14 cellular contexts compared by ENCODE assay signal in genomic region chr1:212401838-212402582, GRCh38. TPM values are rescaled to one million over a fixed set of nuclear protein-coding genes. Genes with fewer than 3 reads are reported as not detected.
A peak's percentile ranks its signal among the peaks of the same experiment; 100 is the strongest.
DNase-seq lines count a peak whose midpoint lies in the region; ATAC-seq and TF ChIP-seq lines count a peak whose summit lies in the region.
"Had no signal": no experiment of that assay in that cellular context is flagged by ENCODE, and none has a peak within 500 bp of the region (broad histone marks: within the 10 kb centered on the region; RNA-seq: fewer than 3 reads in every experiment).

No MANE protein-coding gene starts in this region.

- intact Hi-C loops in activated T-helper 2 cell treated with anti-CD3 and anti-CD28 coated beads, Interferon-gamma antibody, Interleukin-2, Interleukin-4, amounts not matched to agents 10 μg/mL and 5 μg/mL and 100 μg/mL, durations not matched to agents 14 hours and 24 hours and 36 hours (cut with micrococcal nuclease), result no loop called here

- H3K27ac Mint-ChIP-seq in activated T-helper 2 cell treated with anti-CD3 and anti-CD28 coated beads, Interferon-gamma antibody, Interleukin-2, Interleukin-4, amounts not matched to agents 10 μg/mL and 5 μg/mL and 100 μg/mL, durations not matched to agents 14 hours and 24 hours and 36 hours, result peak overlapping the region; percentile 12
- no peak overlapping the region for H3K27ac Mint-ChIP-seq in naive thymus-derived CD8-positive, alpha-beta T cell
- H3K27ac Mint-ChIP-seq in activated naive CD8-positive, alpha-beta T cell treated with anti-CD3 and anti-CD28 coated beads for 36 hours, result no peak overlapping the region
- H3K27ac Mint-ChIP-seq: activated CD4-positive, alpha-beta memory T cell treated with anti-CD3 and anti-CD28 coated beads for 36 hours; T-helper 2 cell treated with Interferon-gamma antibody and Interleukin-4, amounts not matched to agents 5 μg/mL and 100 μg/mL, for 36 hours had no signal

- TF ChIP-seq CTCF in HFF-Myc (IDR thresholded peaks at IDR 0.05; ENCODE audit: low read depth, low read length, missing control alignments) (no peak), fibroblast of pulmonary artery (IDR thresholded peaks at IDR 0.05; ENCODE audit: low read length, missing control alignments) (no peak)

- no peak overlapping the region for H3K4me3 Mint-ChIP-seq in activated T-helper 2 cell treated with anti-CD3 and anti-CD28 coated beads, Interferon-gamma antibody, Interleukin-2, Interleukin-4, amounts not matched to agents 10 μg/mL and 5 μg/mL and 100 μg/mL, durations not matched to agents 14 hours and 24 hours and 36 hours (ENCODE audit: low read depth)
- no peak overlapping the region for H3K4me3 Mint-ChIP-seq in naive thymus-derived CD8-positive, alpha-beta T cell
- no peak overlapping the region for H3K4me3 Mint-ChIP-seq in activated naive CD8-positive, alpha-beta T cell treated with anti-CD3 and anti-CD28 coated beads for 36 hours
- H3K4me3 Mint-ChIP-seq: activated CD4-positive, alpha-beta memory T cell treated with anti-CD3 and anti-CD28 coated beads for 36 hours; T-helper 2 cell treated with Interferon-gamma antibody and Interleukin-4, amounts not matched to agents 5 μg/mL and 100 μg/mL, for 36 hours had no signal

- peaks cover 74% of the 10 kb centered on the region for H3K36me3 Mint-ChIP-seq in activated T-helper 2 cell treated with anti-CD3 and anti-CD28 coated beads, Interferon-gamma antibody, Interleukin-2, Interleukin-4, amounts not matched to agents 10 μg/mL and 5 μg/mL and 100 μg/mL, durations not matched to agents 14 hours and 24 hours and 36 hours (ENCODE audit: low read depth)
- H3K36me3 Mint-ChIP-seq in naive thymus-derived CD8-positive, alpha-beta T cell, result peaks cover 17 to 63% (median 53%) of the 10 kb centered on the region in 3 donors
- peaks cover 59% of the 10 kb centered on the region for H3K36me3 Mint-ChIP-seq in activated naive CD8-positive, alpha-beta T cell treated with anti-CD3 and anti-CD28 coated beads for 36 hours

- H3K9me3 Mint-ChIP-seq in activated T-helper 2 cell treated with anti-CD3 and anti-CD28 coated beads, Interferon-gamma antibody, Interleukin-2, Interleukin-4, amounts not matched to agents 10 μg/mL and 5 μg/mL and 100 μg/mL, durations not matched to agents 14 hours and 24 hours and 36 hours, result peaks cover 6% of the 10 kb centered on the region
- peaks cover 0 to 13% (median 4%) of the 10 kb centered on the region in 9 donors for H3K9me3 Mint-ChIP-seq in naive thymus-derived CD8-positive, alpha-beta T cell
- peaks cover 7% of the 10 kb centered on the region for H3K9me3 Mint-ChIP-seq in activated naive CD8-positive, alpha-beta T cell treated with anti-CD3 and anti-CD28 coated beads for 36 hours

- ATAC-seq in naive thymus-derived CD8-positive, alpha-beta T cell, result no peak
- ATAC-seq: mucosa of descending colon had no signal

- H3K4me3 ChIP-seq in HFF-Myc (replicated peaks; ENCODE audit: low read depth, low read length) (no peak overlapping the region), fibroblast of pulmonary artery (replicated peaks; ENCODE audit: low read depth, low read length) (no peak overlapping the region)
- H3K4me3 ChIP-seq: mucosa of descending colon, tibial artery had no signal

- DNase-seq in A172 (ENCODE audit: low spot score) (peak; percentile 87), HFF-Myc (ENCODE audit: extremely low read depth, low read depth) (peak; percentile 9), fibroblast of pulmonary artery (ENCODE audit: low read depth) (peak; percentile 57), NCI-H2081 (lab: John Stamatoyannopoulos, UW) (no peak), NCI-H187 (lab: John Stamatoyannopoulos, UW) (no peak)
- DNase-seq in activated T-helper 2 cell treated with anti-CD3 and anti-CD28 coated beads, Interferon-gamma antibody, Interleukin-2, Interleukin-4, amounts not matched to agents 10 μg/mL and 5 μg/mL and 100 μg/mL, durations not matched to agents 14 hours and 24 hours and 36 hours (ENCODE audit: low spot score), result no peak
- DNase-seq in naive thymus-derived CD8-positive, alpha-beta T cell, result no peak
- no peak for DNase-seq in activated naive CD8-positive, alpha-beta T cell treated with anti-CD3 and anti-CD28 coated beads for 36 hours
- DNase-seq: activated CD4-positive, alpha-beta memory T cell treated with anti-CD3 and anti-CD28 coated beads for 36 hours; caudate nucleus; mucosa of descending colon; NCI-H1694; tibial artery had no signal

- POLR2A ChIA-PET in naive thymus-derived CD8-positive, alpha-beta T cell (lab: Charles Lee), result no interaction called here

- H3K27me3 Mint-ChIP-seq in activated T-helper 2 cell treated with anti-CD3 and anti-CD28 coated beads, Interferon-gamma antibody, Interleukin-2, Interleukin-4, amounts not matched to agents 10 μg/mL and 5 μg/mL and 100 μg/mL, durations not matched to agents 14 hours and 24 hours and 36 hours (ENCODE audit: low read depth), result no peaks in the 10 kb centered on the region
- H3K27me3 Mint-ChIP-seq in naive thymus-derived CD8-positive, alpha-beta T cell, result no peaks in the 10 kb centered on the region
- H3K27me3 Mint-ChIP-seq in activated naive CD8-positive, alpha-beta T cell treated with anti-CD3 and anti-CD28 coated beads for 36 hours, result no peaks in the 10 kb centered on the region
- H3K27me3 Mint-ChIP-seq: activated CD4-positive, alpha-beta memory T cell treated with anti-CD3 and anti-CD28 coated beads for 36 hours had no signal

- H3K4me1 Mint-ChIP-seq in activated T-helper 2 cell treated with anti-CD3 and anti-CD28 coated beads, Interferon-gamma antibody, Interleukin-2, Interleukin-4, amounts not matched to agents 10 μg/mL and 5 μg/mL and 100 μg/mL, durations not matched to agents 14 hours and 24 hours and 36 hours (ENCODE audit: low read depth), result peaks cover 10% of the 10 kb centered on the region
- H3K4me1 Mint-ChIP-seq in naive thymus-derived CD8-positive, alpha-beta T cell, result peaks cover 11 to 17% (median 13%) of the 10 kb centered on the region in 4 donors
- peaks cover 2% of the 10 kb centered on the region for H3K4me1 Mint-ChIP-seq in activated naive CD8-positive, alpha-beta T cell treated with anti-CD3 and anti-CD28 coated beads for 36 hours

RNA-seq across cellular contexts. Expression of gene PACC1, which starts 12.7 kb away (rescaled TPM):
- total RNA-seq in A172 (2014; rRNA removed; shearing (Covaris generic)), result 24.5 and 28.1 TPM in 2 replicates
- 19.4 and 20.1 TPM in 2 replicates for total RNA-seq in activated T-helper 2 cell treated with anti-CD3 and anti-CD28 coated beads, Interferon-gamma antibody, Interleukin-2, Interleukin-4, amounts not matched to agents 10 μg/mL and 5 μg/mL and 100 μg/mL, durations not matched to agents 14 hours and 24 hours and 36 hours
- total RNA-seq in naive thymus-derived CD8-positive, alpha-beta T cell, result 10 to 100 TPM; 13.3 to 15.5 TPM
- polyA plus RNA-seq in naive thymus-derived CD8-positive, alpha-beta T cell, result 10 to 100 TPM in 1 of 3 donors, 1 to 10 TPM in 2; 8.0 to 10.5 (median 8.3) TPM
- 10 to 100 TPM; 12.7 to 13.9 TPM for total RNA-seq in activated naive CD8-positive, alpha-beta T cell treated with anti-CD3 and anti-CD28 coated beads for 36 hours

RNA-seq across cellular contexts. Expression of gene NENF, which starts 30.7 kb away (rescaled TPM):
- 113 and 131 TPM in 2 replicates for total RNA-seq in A172 (2014; rRNA removed; shearing (Covaris generic))
- total RNA-seq in activated T-helper 2 cell treated with anti-CD3 and anti-CD28 coated beads, Interferon-gamma antibody, Interleukin-2, Interleukin-4, amounts not matched to agents 10 μg/mL and 5 μg/mL and 100 μg/mL, durations not matched to agents 14 hours and 24 hours and 36 hours, result 41.6 and 42.5 TPM in 2 replicates
- total RNA-seq in naive thymus-derived CD8-positive, alpha-beta T cell, result 10 to 100 TPM; 21.5 to 25.1 TPM
- polyA plus RNA-seq in naive thymus-derived CD8-positive, alpha-beta T cell, result 10 to 100 TPM; 35.9 to 68.0 (median 64.9) TPM
- 10 to 100 TPM; 36.4 to 38.7 TPM for total RNA-seq in activated naive CD8-positive, alpha-beta T cell treated with anti-CD3 and anti-CD28 coated beads for 36 hours

Comparison
In these comparisons a context has a peak if more than half of its experiments do, and no peak if none do; other contexts are left out.
1. DNase-seq: peak in A172 (single experiment), HFF-Myc (single experiment) and fibroblast of pulmonary artery (single experiment); none in activated T-helper 2 cell treated with anti-CD3 and anti-CD28 coated beads, Interferon-gamma antibody, Interleukin-2, Interleukin-4, amounts not matched to agents 10 μg/mL and 5 μg/mL and 100 μg/mL, durations not matched to agents 14 hours and 24 hours and 36 hours (single experiment), NCI-H2081 (0 of 2), naive thymus-derived CD8-positive, alpha-beta T cell (0 of 10), activated naive CD8-positive, alpha-beta T cell treated with anti-CD3 and anti-CD28 coated beads for 36 hours (single experiment) and NCI-H187 (0 of 2).